Comparison of ENCODE assay signal across 23 cellular contexts in genomic region chr1:109784551-109785252, GRCh38. TPM values are rescaled to one million over a fixed set of nuclear protein-coding genes. Genes with fewer than 3 reads are reported as not detected.
DNase-seq lines count a peak whose midpoint lies in the region; ATAC-seq and TF ChIP-seq lines count a peak whose summit lies in the region.
"Had no signal": no experiment of that assay in that cellular context is flagged by ENCODE, and none has a peak within 500 bp of the region (broad histone marks: within the 10 kb centered on the region; RNA-seq: fewer than 3 reads in every experiment).

No MANE protein-coding gene starts in this region.

- H3K4me3 ChIP-seq in right atrium auricular region (no peak overlapping the region), upper lobe of right lung (no peak overlapping the region)
- H3K4me3 ChIP-seq: dorsolateral prefrontal cortex, psoas muscle, SJCRH30 had no signal

- TF ChIP-seq CTCF in right atrium auricular region (IDR thresholded peaks at IDR 0.05) (no peak), nephron progenitor cell (IDR thresholded peaks at IDR 0.05) (no peak), upper lobe of right lung (IDR thresholded peaks at IDR 0.05) (no peak), GM20000 (IDR thresholded peaks at IDR 0.05; ENCODE audit: extremely low read depth, missing control alignments) (no peak)

- no peak overlapping the region for H3K27ac ChIP-seq in right atrium auricular region
- H3K27ac ChIP-seq in upper lobe of right lung: no peak overlapping the region
- H3K27ac ChIP-seq: dorsolateral prefrontal cortex, KMS-11, psoas muscle, SJCRH30 had no signal

- no peaks in the 10 kb centered on the region for H3K36me3 ChIP-seq in right atrium auricular region
- H3K36me3 ChIP-seq in upper lobe of right lung: no peaks in the 10 kb centered on the region
- H3K36me3 ChIP-seq: SJCRH30 had no signal

- H3K36me3 Mint-ChIP-seq in T-helper 17 cell (ENCODE audit: low read depth) (peaks cover 3% of the 10 kb centered on the region), nephron progenitor cell (ENCODE audit: low read depth) (no peaks in the 10 kb centered on the region)

- ATAC-seq in Right ventricle myocardium superior (ENCODE audit: poor library complexity): no peak
- no peak for ATAC-seq in T-helper 17 cell
- ATAC-seq in upper lobe of right lung: no peak
- no peak for ATAC-seq in HG02973 (IDR thresholded peaks at IDR 0.05; ENCODE audit: unreplicated experiment)
- ATAC-seq: HCT116; naive thymus-derived CD8-positive, alpha-beta T cell; psoas muscle had no signal

- DNase-seq in Right ventricle myocardium superior: peak; percentile 25
- no peak for DNase-seq in right atrium auricular region (ENCODE audit: low spot score)
- no peak for DNase-seq in T-helper 17 cell
- DNase-seq in nephron progenitor cell: no peak
- peak; percentile 30 for DNase-seq in upper lobe of right lung
- DNase-seq in GM20000 (ENCODE audit: low spot score): no peak
- DNase-seq: activated B cell treated with CpG ODN at 0.5 μM for 24 hours; Caco-2; foreskin fibroblast; mesendoderm; naive thymus-derived CD8-positive, alpha-beta T cell; NCI-H2081 treated with DMSO at 0.1 percent for 48 hours; NCI-H524; SJCRH30 had no signal

- H3K9me3 ChIP-seq in right atrium auricular region (no peaks in the 10 kb centered on the region), T-helper 17 cell (ENCODE audit: control insufficient read depth, low read length, poor library complexity, severe bottlenecking) (no peaks in the 10 kb centered on the region), upper lobe of right lung (no peaks in the 10 kb centered on the region)
- H3K9me3 ChIP-seq: psoas muscle, SJCRH30 had no signal

- H3K4me1 Mint-ChIP-seq in T-helper 17 cell: peaks cover 21% of the 10 kb centered on the region
- H3K4me1 Mint-ChIP-seq in nephron progenitor cell: peaks cover 82% of the 10 kb centered on the region

- H3K4me1 ChIP-seq in right atrium auricular region (peaks cover 0 to 40% of the 10 kb centered on the region in 2 donors), upper lobe of right lung (peaks cover 24% of the 10 kb centered on the region)
- H3K4me1 ChIP-seq: Caco-2 had no signal

- no peak overlapping the region for H3K4me3 Mint-ChIP-seq in T-helper 17 cell
- no peak overlapping the region for H3K4me3 Mint-ChIP-seq in nephron progenitor cell
- H3K4me3 Mint-ChIP-seq: activated B cell treated with CpG ODN at 0.5 μM for 24 hours; naive thymus-derived CD8-positive, alpha-beta T cell; T-helper 1 cell treated with Interleukin-12 subunit alpha and Interleukin-12 subunit beta and Interleukin-4 antibody, amounts not matched to agents 30 μg/mL and 1 μg/mL, for 36 hours had no signal

- H3K9me3 Mint-ChIP-seq in nephron progenitor cell: peaks cover 8% of the 10 kb centered on the region

- H3K27me3 Mint-ChIP-seq in T-helper 17 cell (no peaks in the 10 kb centered on the region), nephron progenitor cell (ENCODE audit: low read depth, poor library complexity) (peaks cover 13% of the 10 kb centered on the region)
- H3K27me3 Mint-ChIP-seq: activated B cell treated with CpG ODN at 0.5 μM for 24 hours; naive thymus-derived CD8-positive, alpha-beta T cell had no signal

- intact Hi-C loops in Right ventricle myocardium superior (cut with DNase I) (loop anchor here (5.0 kb wide), 1 partner anchor 128 kb away; the partner anchor contains the start of gene CSF1), upper lobe of right lung (cut with DNase I) (no loop called here)

- H3K27me3 ChIP-seq in right atrium auricular region (no peaks in the 10 kb centered on the region), upper lobe of right lung (no peaks in the 10 kb centered on the region)
- H3K27me3 ChIP-seq: dorsolateral prefrontal cortex, SJCRH30 had no signal

- H3K27ac Mint-ChIP-seq in T-helper 17 cell: peak overlapping the region; percentile 24
- peak overlapping the region; percentile 24 for H3K27ac Mint-ChIP-seq in nephron progenitor cell
- H3K27ac Mint-ChIP-seq: activated B cell treated with CpG ODN at 0.5 μM for 24 hours; activated T-helper 2 cell treated with anti-CD3 and anti-CD28 coated beads, Interferon-gamma antibody, Interleukin-2, Interleukin-4, amounts not matched to agents 10 μg/mL and 5 μg/mL and 100 μg/mL, durations not matched to agents 14 hours and 24 hours and 36 hours; T-helper 1 cell treated with Interleukin-12 subunit alpha and Interleukin-12 subunit beta and Interleukin-4 antibody, amounts not matched to agents 30 μg/mL and 1 μg/mL, for 36 hours had no signal

RNA-seq across cellular contexts. Expression of gene EPS8L3, which starts 21.0 kb away (rescaled TPM):
- total RNA-seq in Right ventricle myocardium superior (not detected), right atrium auricular region (under 1 TPM in 1 of 2 donors, not detected in 1; 0.19 TPM), T-helper 17 cell (not detected), upper lobe of right lung (not detected)
- total RNA-seq: activated B cell treated with CpG ODN at 0.5 μM for 24 hours; activated T-helper 2 cell treated with anti-CD3 and anti-CD28 coated beads, Interferon-gamma antibody, Interleukin-2, Interleukin-4, amounts not matched to agents 10 μg/mL and 5 μg/mL and 100 μg/mL, durations not matched to agents 14 hours and 24 hours and 36 hours; bronchial epithelial cell; naive thymus-derived CD8-positive, alpha-beta T cell; SJCRH30; temporal lobe had no signal

RNA-seq across cellular contexts. Expression of gene GSTM3, which starts 43.9 kb away (rescaled TPM):
- total RNA-seq in Right ventricle myocardium superior (112 TPM), right atrium auricular region (100 to 1,000 TPM; 121 to 197 TPM), T-helper 17 cell (1 to 10 TPM; 5.6 to 7.8 TPM), upper lobe of right lung (29.7 TPM)

Comparison
In these comparisons a context has a peak if more than half of its experiments do, and no peak if none do; other contexts are left out.
1. DNase-seq: peak in Right ventricle myocardium superior (single experiment) and upper lobe of right lung (single experiment); none in right atrium auricular region (single experiment), T-helper 17 cell (0 of 3), nephron progenitor cell (single experiment) and GM20000 (single experiment).